In genomic region chr1:6486433-6487011, GRCh38 we compare ENCODE assay signal across 8 cellular contexts. TPM values are rescaled to one million over a fixed set of nuclear protein-coding genes. Genes with fewer than 3 reads are reported as not detected.
DNase-seq lines count a peak whose midpoint lies in the region; ATAC-seq and TF ChIP-seq lines count a peak whose summit lies in the region.

No MANE protein-coding gene starts in this region.

- peaks cover 0 to 10% (median 0%) of the 10 kb centered on the region in 4 donors for H3K4me1 ChIP-seq in right lobe of liver

- TF ChIP-seq CTCF in dorsolateral prefrontal cortex (IDR thresholded peaks at IDR 0.05 in 54 of 56, conservative IDR thresholded peaks at IDR 0.05 in 2 of 56; ENCODE audit: low read depth in 1 of 56, partially characterized antibody in 56 of 56) = peak; percentile 50 to 90 (median 83)
- peak; percentile 84 to 88 (median 86) for TF ChIP-seq CTCF in right lobe of liver (IDR thresholded peaks at IDR 0.05)

- H3K27ac ChIP-seq in dorsolateral prefrontal cortex = peak overlapping the region in 1 of 59 donors; percentile 92
- H3K27ac ChIP-seq in right lobe of liver = no peak overlapping the region

- H3K4me3 ChIP-seq in dorsolateral prefrontal cortex = peak overlapping the region in 30 of 59 donors; percentile 11 to 62 (median 48)
- no peak overlapping the region for H3K4me3 ChIP-seq in right lobe of liver

- ATAC-seq in HG02973 (IDR thresholded peaks at IDR 0.05; ENCODE audit: unreplicated experiment) (peak; percentile 45), right lobe of liver (peak; percentile 71 to 80 (median 74)), GM19397 (IDR thresholded peaks at IDR 0.05; ENCODE audit: unreplicated experiment) (no peak)

- H3K9me3 ChIP-seq in right lobe of liver = no peaks in the 10 kb centered on the region

- no peaks in the 10 kb centered on the region for H3K36me3 ChIP-seq in right lobe of liver

- H3K27me3 ChIP-seq in dorsolateral prefrontal cortex = peaks cover 0 to 22% (median 4%) of the 10 kb centered on the region in 45 donors
- H3K27me3 ChIP-seq in right lobe of liver = no peaks in the 10 kb centered on the region

- intact Hi-C loops in dorsolateral prefrontal cortex (cut with DNase I) (loop anchor here (2.0 to 10.0 kb wide), 2 partner anchors 158 to 160 kb away; no protein-coding TSS in a partner anchor), right lobe of liver (cut with DNase I) (loop anchor here in 1 of 2 donors (10.0 kb wide), 1 partner anchor 148 kb away; no protein-coding TSS in a partner anchor)

- 3% methylated on average over 10 of the region's 15 CpGs for WGBS in right lobe of liver (ENCODE audit: insufficient coverage, low coverage, low lambda C conversion rate, missing lambda C conversion rate)

- TF ChIP-seq POLR2A in right lobe of liver (IDR thresholded peaks at IDR 0.05) = no peak

- peak; percentile 65 for DNase-seq in DMS 273 treated with DMSO at 0.1 percent for 48 hours (lab: John Stamatoyannopoulos, UW)
- peak; percentile 89 for DNase-seq in NCI-H748 (lab: John Stamatoyannopoulos, UW; ENCODE audit: unreplicated experiment)
- DNase-seq in activated CD4-positive, alpha-beta T cell treated with anti-CD3 and anti-CD28 coated beads, Interleukin-2, amount 50 U/mL, for 4 hours = peak; percentile 88 to 91
- peak; percentile 68 to 92 (median 82) for DNase-seq in dorsolateral prefrontal cortex
- DNase-seq in right lobe of liver = peak; percentile 88 to 89 (median 88)
- peak; percentile 73 to 88 (median 75) for DNase-seq in stimulated activated CD4-positive, alpha-beta T cell treated with anti-CD3 and anti-CD28 coated beads, TNF-alpha, amount 100 ng/mL, for 24 hours (ENCODE audit: low read depth in 3 of 3)

RNA-seq across cellular contexts. Expression of gene PLEKHG5, which starts 4.9 kb away (rescaled TPM):
- total RNA-seq in dorsolateral prefrontal cortex (100 to 1,000 TPM in 1 of 120 experiments, 10 to 100 TPM in 119; 15.9 to 101 (median 58.6) TPM), right lobe of liver (1 to 10 TPM in 5 of 6 experiments, under 1 TPM in 1; 0.70 to 2.3 (median 1.5) TPM)

RNA-seq across cellular contexts. Expression of gene TNFRSF25, which starts 20.5 kb away (rescaled TPM):
- total RNA-seq in dorsolateral prefrontal cortex (100 to 1,000 TPM in 3 of 120 experiments, 10 to 100 TPM in 117; 15.2 to 106 (median 54.0) TPM), right lobe of liver (1 to 10 TPM; 1.1 to 3.2 (median 2.1) TPM)

Comparison
In these comparisons a context has a peak if more than half of its experiments do, and no peak if none do; other contexts are left out.
1. H3K4me3 ChIP-seq: peak in dorsolateral prefrontal cortex (30 of 59); none in right lobe of liver (0 of 3).
2. RNA of gene PLEKHG5, which starts 4.9 kb away (total RNA-seq): 15.9 to 101 TPM in dorsolateral prefrontal cortex; 0.70 to 2.3 TPM in right lobe of liver; every median in the first group is over 4 times any median in the second.
3. Peak in every context shown above with its lines, with median percentiles within 50 percentile points of each other: DNase-seq.